8 cellular contexts compared by ENCODE assay signal in genomic region chr3:189132125-189132744, GRCh38.
A peak's percentile ranks its signal among the peaks of the same experiment; 100 is the strongest.
DNase-seq lines count a peak whose midpoint lies in the region; ATAC-seq and TF ChIP-seq lines count a peak whose summit lies in the region.

No MANE protein-coding gene starts in this region.

- peak; percentile 93 for ATAC-seq in GM21737 (IDR thresholded peaks at IDR 0.05; ENCODE audit: unreplicated experiment)

- H3K27ac ChIP-seq in skin epidermis, result peak overlapping the region in 19 of 21 experiments; percentile 3 to 90 (median 55)

- DNase-seq in CD1c-positive myeloid dendritic cell (ENCODE audit: extremely low spot score) (peak; percentile 62), NB4 (ENCODE audit: low read depth) (peak; percentile 82), fibroblast of pulmonary artery (ENCODE audit: low read depth) (peak; percentile 85), DMS153 (lab: John Stamatoyannopoulos, UW) (no peak), DMS79 (lab: John Stamatoyannopoulos, UW) (no peak)
- peak; percentile 76 for DNase-seq in activated CD8-positive, alpha-beta memory T cell treated with anti-CD3 and anti-CD28 coated beads, Interleukin-2, amount 50 U/mL, for 4 hours

- H3K4me3 ChIP-seq in NB4 (ENCODE audit: low read depth, low read length) (no peak overlapping the region), fibroblast of pulmonary artery (replicated peaks; ENCODE audit: low read depth, low read length) (no peak overlapping the region), skin epidermis (no peak overlapping the region)

- no peak for TF ChIP-seq POLR2A in NB4 (IDR thresholded peaks at IDR 0.05; ENCODE audit: extremely low read depth, insufficient read length)

- TF ChIP-seq CTCF in NB4 (IDR thresholded peaks at IDR 0.05; ENCODE audit: low read depth, low read length) (no peak), fibroblast of pulmonary artery (IDR thresholded peaks at IDR 0.05; ENCODE audit: low read length, missing control alignments) (no peak)

Comparison
In these comparisons a context has a peak if more than half of its experiments do, and no peak if none do; other contexts are left out.
1. DNase-seq: peak in CD1c-positive myeloid dendritic cell (single experiment), NB4 (single experiment), activated CD8-positive, alpha-beta memory T cell treated with anti-CD3 and anti-CD28 coated beads, Interleukin-2, amount 50 U/mL, for 4 hours (single experiment) and fibroblast of pulmonary artery (single experiment); none in DMS153 (single experiment) and DMS79 (single experiment).